In the genomic region with DNA sequence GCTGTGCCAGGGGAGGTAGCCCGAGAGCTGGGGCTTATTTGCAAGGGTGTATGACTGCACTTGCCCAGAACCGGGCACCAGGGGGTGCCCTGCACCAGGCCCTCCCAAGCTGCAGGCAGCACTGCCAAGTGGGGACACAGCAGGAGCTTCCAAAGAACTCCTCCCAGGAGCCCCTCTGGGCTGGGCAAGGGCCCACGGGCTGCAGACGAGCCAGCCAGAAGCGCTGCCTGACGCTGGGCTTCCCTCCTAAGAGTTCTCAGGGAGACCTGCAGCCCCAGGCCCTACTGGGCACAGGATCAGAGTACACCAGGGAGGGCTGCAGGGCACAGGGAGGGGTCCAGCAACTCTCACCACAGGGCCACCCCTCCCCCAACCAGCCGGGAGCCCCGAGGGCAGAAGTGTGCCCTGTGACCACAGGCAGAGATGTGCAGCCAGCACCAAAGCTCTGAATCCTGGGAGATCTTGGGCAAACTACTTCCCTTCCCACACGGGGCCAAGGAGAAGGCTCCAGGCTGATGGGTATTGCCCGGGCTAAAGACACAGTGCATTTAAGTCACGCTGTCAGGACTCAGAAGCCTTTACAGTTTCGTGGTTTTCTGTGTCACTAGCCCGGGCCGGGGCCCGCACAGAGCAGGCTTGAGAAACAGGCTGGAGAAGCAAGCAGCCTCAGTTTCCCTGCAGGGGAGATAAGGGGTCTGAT, we compare ENCODE assay signal across 8 cellular contexts.
DNase-seq lines count a peak whose midpoint lies in the region; ATAC-seq, FAIRE-seq and TF ChIP-seq lines count a peak whose summit lies in the region.

No MANE protein-coding gene starts in this region.

- peak; percentile 61 to 77 (median 68) for TF ChIP-seq CTCF in H1 (IDR thresholded peaks at IDR 0.05; ENCODE audit: control extremely low read depth in 1 of 3, insufficient read depth in 1 of 3, low read depth in 1 of 3, low read length in 3 of 3)
- no peak for TF ChIP-seq CTCF in pancreas (IDR thresholded peaks at IDR 0.05)

- no peak for TF ChIP-seq POLR2A in H1 (IDR thresholded peaks at IDR 0.05; ENCODE audit: control extremely low read depth in 1 of 2, low read depth in 2 of 2, low read length in 2 of 2)

- H3K4ac ChIP-seq in H1 (replicated peaks; ENCODE audit: insufficient read length, low read depth, low read length) = no peak overlapping the region

- in situ Hi-C loops in SK-MEL-5 (cut with HindIII; ENCODE audit: low pct_unique_long_range_greater_than_20kb, low sequenced_read_pairs) = no loop called here

- no peak overlapping the region for H3K9ac ChIP-seq in H1 (replicated peaks in 1 of 4; ENCODE audit: extremely low read depth in 1 of 4, low read depth in 3 of 4, low read length in 3 of 4)

- no peak overlapping the region for H2BK15ac ChIP-seq in H1 (ENCODE audit: low read length)

- H3K36me3 ChIP-seq in H1 (ENCODE audit: control insufficient read depth in 2 of 4, insufficient read depth in 4 of 4, low read length in 3 of 4) (no peaks in the 10 kb centered on the region), pancreas (no peaks in the 10 kb centered on the region)

- H3K14ac ChIP-seq in H1 (ENCODE audit: insufficient read length) = no peak overlapping the region

- H3K56ac ChIP-seq in H1 (replicated peaks; ENCODE audit: insufficient read length, low read depth, low read length) = no peak overlapping the region

- no peaks in the 10 kb centered on the region; a peak in 1 of 7 replicates for H3K27me3 ChIP-seq in H1 (replicated peaks in 1 of 4; ENCODE audit: control insufficient read depth in 3 of 4, extremely low read depth in 1 of 4, insufficient read depth in 3 of 4, low read length in 3 of 4)
- no peaks in the 10 kb centered on the region for H3K27me3 ChIP-seq in pancreas

- peaks cover 20% of the 10 kb centered on the region; the same call in 1 of the 2 replicates for H3K23me2 ChIP-seq in H1 (ENCODE audit: low read depth, low read length)

- FAIRE-seq in H1 (lab: Jason Lieb, UNC) = no peak
- no peak for FAIRE-seq in pancreas (lab: Jason Lieb, UNC)

- no peaks in the 10 kb centered on the region for H4K20me1 ChIP-seq in H1 (replicated peaks in 1 of 2; ENCODE audit: control insufficient read depth in 1 of 2, insufficient read depth in 2 of 2, low read length in 2 of 2)

- WGBS in H1 (ENCODE audit: extremely low coverage in 1 of 2, insufficient coverage in 1 of 2, insufficient read length in 1 of 2, insufficient replicate concordance in 2 of 2, low coverage in 1 of 2, low lambda C conversion rate in 2 of 2, missing lambda C conversion rate in 1 of 2), 2 experiments = 73% methylated on average over 15 of the region's 15 CpGs; no CpG with 5 or more reads in 1 of the 2 experiments
- 33 to 44% methylated on average over 15 of the region's 15 CpGs for WGBS in pancreas, 2 donors

- H3K4me3 ChIP-seq in H1 (ENCODE audit: extremely low read depth in 1 of 4, insufficient read depth in 2 of 4, low read depth in 3 of 4, low read length in 4 of 4) (no peak overlapping the region), pancreas (no peak overlapping the region)

- no peak overlapping the region for H4K91ac ChIP-seq in H1 (replicated peaks; ENCODE audit: insufficient read length, low read length)

- H2BK12ac ChIP-seq in H1 (ENCODE audit: low read depth, low read length) = no peak overlapping the region

- H3K4me1 ChIP-seq in H1 (replicated peaks in 1 of 4; ENCODE audit: control insufficient read depth in 3 of 4, insufficient read depth in 4 of 4, low read length in 3 of 4) (peaks cover 0 to 4% (median 3%) of the 10 kb centered on the region in 4 experiments; a peak in 2 of 7 replicates), pancreas (no peaks in the 10 kb centered on the region)

- H3K79me2 ChIP-seq in H1 (ENCODE audit: control insufficient read depth in 1 of 2, insufficient read depth in 2 of 2, low read length in 2 of 2) = no peaks in the 10 kb centered on the region

- H3K9me3 ChIP-seq in H1 (ENCODE audit: insufficient read depth in 2 of 2, low read depth in 1 of 2, low read length in 1 of 2) = no peaks in the 10 kb centered on the region
- H3K9me3 ChIP-seq in pancreas = no peaks in the 10 kb centered on the region

- peak; percentile 79 to 83 for TF ChIP-seq RAD21 in H1 (IDR thresholded peaks at IDR 0.05 in 1 of 2, conservative IDR thresholded peaks at IDR 0.05 in 1 of 2; ENCODE audit: low read depth in 2 of 2, low read length in 2 of 2)

- no peak overlapping the region for H2BK5ac ChIP-seq in H1 (ENCODE audit: low read depth, low read length)

- H2BK120ac ChIP-seq in H1 (replicated peaks; ENCODE audit: low read depth, low read length) = no peak overlapping the region

- H3K79me1 ChIP-seq in H1 (ENCODE audit: low read depth, low read length) = no peaks in the 10 kb centered on the region

- TF ChIP-seq EP300 in H1 (IDR thresholded peaks at IDR 0.05; ENCODE audit: borderline replicate concordance in 1 of 2, low read depth in 2 of 2, low read length in 2 of 2) = no peak

- H2AK5ac ChIP-seq in H1 (ENCODE audit: low read depth, low read length) = no peak overlapping the region

- ATAC-seq in pancreas (peak in 3 of 4 donors; percentile 64 to 74 (median 73)), GM18861 (IDR thresholded peaks at IDR 0.05; ENCODE audit: unreplicated experiment) (no peak)

- no peak overlapping the region for H3K27ac ChIP-seq in H1 (ENCODE audit: low read depth, low read length)
- no peak overlapping the region for H3K27ac ChIP-seq in pancreas

- no peak overlapping the region for H4K8ac ChIP-seq in H1 (ENCODE audit: extremely low read depth, insufficient read depth, low read length)

- no peak overlapping the region for H4K5ac ChIP-seq in H1 (ENCODE audit: insufficient read length, low read depth, low read length)

- no peak overlapping the region for H2AFZ ChIP-seq in H1 (ENCODE audit: low read length)

- CTCF ChIA-PET in H1 (lab: Charles Lee; ENCODE audit: partially characterized antibody) = interaction anchor here (0.6 to 2.1 kb wide), 22 partner anchors 8 to 135 kb away, joined by 3 to 14 read pairs (median 4); no protein-coding TSS in a partner anchor

- peak; percentile 76 for DNase-seq in activated CD8-positive, alpha-beta memory T cell treated with anti-CD3 and anti-CD28 coated beads, Interleukin-2, amount 50 U/mL, for 48 hours
- DNase-seq in activated CD8-positive, alpha-beta memory T cell treated with anti-CD3 and anti-CD28 coated beads, Interleukin-2, amount 50 U/mL, for 4 hours = no peak
- DNase-seq in Kasumi-1 (lab: John Stamatoyannopoulos, UW) (peak; percentile 51 to 62), SK-MEL-5 (ENCODE audit: low read depth, low spot score) (peak; percentile 65), H1 (ENCODE audit: low read depth in 1 of 2, low spot score in 2 of 2) (peak in 1 of 2 experiments; percentile 41), pancreas (peak in 3 of 6 donors; percentile 18 to 65 (median 59)), C1 segment of cervical spinal cord (lab: John Stamatoyannopoulos, UW) (no peak)

- POLR2A ChIA-PET in H1 (lab: Charles Lee; ENCODE audit: partially characterized antibody) = interaction anchor here (0.8 kb wide), 1 partner anchor 27 kb away, joined by 3 read pairs; no protein-coding TSS in a partner anchor

- no peak overlapping the region for H3K4me2 ChIP-seq in H1 (ENCODE audit: insufficient read depth in 1 of 2, low read depth in 2 of 2, low read length in 2 of 2)

- no peak overlapping the region for H2BK20ac ChIP-seq in H1 (ENCODE audit: low read length)

- no peak overlapping the region for H3K18ac ChIP-seq in H1 (ENCODE audit: extremely low read depth, low read length)

- H3K23ac ChIP-seq in H1 (ENCODE audit: insufficient read length) = no peak overlapping the region

- intact Hi-C loops in pancreas (cut with DNase I) = no loop called here

TF ChIP-seq in H1, 55 proteins besides CTCF, POLR2A, EP300 and RAD21:
- TF ChIP-seq MAFK (IDR thresholded peaks at IDR 0.05; ENCODE audit: low read depth, low read length) (no peak), CBX5 (IDR thresholded peaks at IDR 0.05; ENCODE audit: low read depth, low read length) (no peak), POLR2AphosphoS5 (IDR thresholded peaks at IDR 0.05; ENCODE audit: low read depth, low read length) (no peak), NANOG (IDR thresholded peaks at IDR 0.05; ENCODE audit: insufficient read depth, low read depth, low read length, poor library complexity, severe bottlenecking) (no peak), PHF8 (conservative IDR thresholded peaks at IDR 0.05; ENCODE audit: low read depth, low read length) (no peak), CTBP2 (IDR thresholded peaks at IDR 0.05; ENCODE audit: borderline replicate concordance, insufficient read depth, insufficient read length, low read length) (no peak), GABPA (IDR thresholded peaks at IDR 0.05; ENCODE audit: borderline replicate concordance, insufficient read depth, low read length) (no peak), TEAD4 (IDR thresholded peaks at IDR 0.05; ENCODE audit: low read depth, low read length) (no peak), KDM1A (IDR thresholded peaks at IDR 0.05; ENCODE audit: borderline replicate concordance, low read length) (no peak), KDM4A (IDR thresholded peaks at IDR 0.05; ENCODE audit: low read depth, low read length, severe bottlenecking) (no peak), CBX8 (IDR thresholded peaks at IDR 0.05; ENCODE audit: borderline replicate concordance, low read depth, low read length) (no peak), ZNF274 (IDR thresholded peaks at IDR 0.05; ENCODE audit: borderline replicate concordance, extremely low read depth, low read length) (no peak), RXRA (IDR thresholded peaks at IDR 0.05; ENCODE audit: insufficient read depth, low read depth, low read length) (no peak), SP1 (IDR thresholded peaks at IDR 0.05; ENCODE audit: low read depth, low read length) (no peak), ASH2L (IDR thresholded peaks at IDR 0.05; ENCODE audit: low read length) (no peak), E2F6 (IDR thresholded peaks at IDR 0.05) (no peak), SRF (IDR thresholded peaks at IDR 0.05; ENCODE audit: low read depth, low read length) (no peak), SP2 (IDR thresholded peaks at IDR 0.05; ENCODE audit: low read length) (no peak)

Comparison
In these comparisons a context has a peak if more than half of its experiments do, and no peak if none do; other contexts are left out.
1. DNase-seq: peak in activated CD8-positive, alpha-beta memory T cell treated with anti-CD3 and anti-CD28 coated beads, Interleukin-2, amount 50 U/mL, for 48 hours (single experiment), Kasumi-1 (2 of 2) and SK-MEL-5 (single experiment); none in activated CD8-positive, alpha-beta memory T cell treated with anti-CD3 and anti-CD28 coated beads, Interleukin-2, amount 50 U/mL, for 4 hours (single experiment) and C1 segment of cervical spinal cord (0 of 14).
2. CTCF ChIP-seq: peak in H1 (3 of 3); none in pancreas (0 of 4).